ENCODE assay signal across 11 cellular contexts in genomic region chr10:133158756-133159610, GRCh38. TPM values are rescaled to one million over a fixed set of nuclear protein-coding genes. Genes with fewer than 3 reads are reported as not detected.
DNase-seq lines count a peak whose midpoint lies in the region; ATAC-seq, FAIRE-seq and TF ChIP-seq lines count a peak whose summit lies in the region.
"Had no signal": no experiment of that assay in that cellular context is flagged by ENCODE, and none has a peak within 500 bp of the region (broad histone marks: within the 10 kb centered on the region; RNA-seq: fewer than 3 reads in every experiment).

No MANE protein-coding gene starts in this region.

- no peaks in the 10 kb centered on the region for H3K36me3 Mint-ChIP-seq in T-helper 17 cell (ENCODE audit: low read depth)
- H3K36me3 Mint-ChIP-seq: CD4-positive, CD25-positive, alpha-beta regulatory T cell; natural killer cell treated with Interleukin-12 subunit alpha and Interleukin-12 subunit beta and Interleukin-15 and Interleukin-18, amount 100 ng/mL, for 72 hours had no signal

- TF ChIP-seq CTCF in right atrium auricular region (IDR thresholded peaks at IDR 0.05) (no peak), lung (IDR thresholded peaks at IDR 0.05; ENCODE audit: control extremely low read depth, extremely low read depth) (no peak)

- H3K4me1 Mint-ChIP-seq in T-helper 17 cell = no peaks in the 10 kb centered on the region

- H3K4me3 ChIP-seq in right atrium auricular region (no peak overlapping the region), lung (no peak overlapping the region)

- no peak overlapping the region for H3K27ac ChIP-seq in right atrium auricular region
- no peak overlapping the region for H3K27ac ChIP-seq in lung (ENCODE audit: low read depth in 1 of 2, low read length in 1 of 2)

- peaks cover 14% of the 10 kb centered on the region for H3K27me3 Mint-ChIP-seq in T-helper 17 cell
- H3K27me3 Mint-ChIP-seq: CD4-positive, CD25-positive, alpha-beta regulatory T cell had no signal

- ATAC-seq in Right ventricle myocardium superior (ENCODE audit: poor library complexity) (peak; percentile 15), T-helper 17 cell (no peak), lung (ENCODE audit: insufficient read depth, low FRiP score) (no peak)

- intact Hi-C loops in Right ventricle myocardium superior (cut with DNase I) = no loop called here

- DNase-seq in Right ventricle myocardium superior (peak; percentile 36), right atrium auricular region (ENCODE audit: low spot score) (no peak), T-helper 17 cell (no peak), lung (ENCODE audit: low spot score) (peak; percentile 47), urothelium cell line (ENCODE audit: low spot score) (peak; percentile 42), T-helper 9 cell (no peak), G401 (ENCODE audit: low spot score) (no peak)
- no peak for DNase-seq in activated CD4-positive, CD25-positive, alpha-beta regulatory T cell treated with anti-CD3 and anti-CD28 coated beads, Interleukin-2, amount 50 U/mL, for 72 hours
- DNase-seq: PC-3 had no signal

- WGBS in lung, 2 donors = 41 to 52% methylated on average over 22 to 23 of the region's 23 CpGs

- H3K4me3 Mint-ChIP-seq in T-helper 17 cell = peak overlapping the region; percentile 36
- H3K4me3 Mint-ChIP-seq: natural killer cell treated with Interleukin-12 subunit alpha and Interleukin-12 subunit beta and Interleukin-15 and Interleukin-18, amount 100 ng/mL, for 72 hours had no signal

- H3K27ac Mint-ChIP-seq in T-helper 17 cell = no peak overlapping the region
- H3K27ac Mint-ChIP-seq: CD4-positive, CD25-positive, alpha-beta regulatory T cell; natural killer cell treated with Interleukin-12 subunit alpha and Interleukin-12 subunit beta and Interleukin-15 and Interleukin-18, amount 100 ng/mL, for 72 hours had no signal

- H3K9me3 ChIP-seq in right atrium auricular region (no peaks in the 10 kb centered on the region), T-helper 17 cell (ENCODE audit: control insufficient read depth, low read length, poor library complexity, severe bottlenecking) (no peaks in the 10 kb centered on the region), lung (ENCODE audit: control insufficient read depth in 2 of 2, insufficient read depth in 1 of 2, low read length in 1 of 2) (peaks cover 0 to 2% of the 10 kb centered on the region in 2 donors)

- peaks cover 0 to 5% of the 10 kb centered on the region in 2 donors for H3K27me3 ChIP-seq in right atrium auricular region
- H3K27me3 ChIP-seq in lung (ENCODE audit: control insufficient read depth, insufficient read depth) = no peaks in the 10 kb centered on the region

- in situ Hi-C loops in G401 (cut with HindIII; ENCODE audit: low sequenced_read_pairs) = loop anchor here (10.0 kb wide), 1 partner anchor 106 kb away; no protein-coding TSS in a partner anchor

- H3K36me3 ChIP-seq in right atrium auricular region (no peaks in the 10 kb centered on the region), lung (ENCODE audit: control insufficient read depth in 2 of 2, insufficient read depth in 2 of 2, low read length in 2 of 2) (no peaks in the 10 kb centered on the region)

- no peak for FAIRE-seq in urothelium cell line (lab: Jason Lieb, UNC)

- H3K4me1 ChIP-seq in right atrium auricular region (peaks cover 0 to 13% of the 10 kb centered on the region in 2 donors), lung (ENCODE audit: control insufficient read depth in 2 of 2, insufficient read depth in 2 of 2, low read length in 2 of 2) (peaks cover 0 to 9% of the 10 kb centered on the region in 2 donors)

RNA-seq across cellular contexts. Expression of gene KNDC1, which starts 1.0 kb away (rescaled TPM):
- total RNA-seq in Right ventricle myocardium superior = not detected
- total RNA-seq in right atrium auricular region = 1 to 10 TPM in 1 of 2 donors, under 1 TPM in 1; 0.59 to 1.8 TPM
- 1 to 10 TPM in 1 of 2 donors, under 1 TPM in 1; 0.42 to 1.1 TPM for total RNA-seq in T-helper 17 cell
- 10 to 100 TPM in 1 of 2 donors, 1 to 10 TPM in 1; 7.5 to 21.0 TPM for total RNA-seq in lung
- polyA plus RNA-seq in lung = 1 to 10 TPM; 3.2 to 5.9 TPM
- total RNA-seq in G401 (2014; rRNA removed; shearing (Covaris generic)) = 0.47 and 4.0 TPM in 2 replicates
- total RNA-seq: PC-3 had no signal
- polyA plus RNA-seq: CD4-positive, CD25-positive, alpha-beta regulatory T cell had no signal

Comparison
In these comparisons a context has a peak if more than half of its experiments do, and no peak if none do; other contexts are left out.
1. DNase-seq: peak in Right ventricle myocardium superior (single experiment), lung (single experiment) and urothelium cell line (single experiment); none in right atrium auricular region (single experiment), T-helper 17 cell (0 of 3), T-helper 9 cell (single experiment), activated CD4-positive, CD25-positive, alpha-beta regulatory T cell treated with anti-CD3 and anti-CD28 coated beads, Interleukin-2, amount 50 U/mL, for 72 hours (single experiment) and G401 (single experiment).